ENCODE assay signal across 18 cellular contexts in genomic region chr14:29220077-29220476, GRCh38.
DNase-seq lines count a peak whose midpoint lies in the region; ATAC-seq and TF ChIP-seq lines count a peak whose summit lies in the region.
"Had no signal": no experiment of that assay in that cellular context is flagged by ENCODE, and none has a peak within 500 bp of the region (broad histone marks: within the 10 kb centered on the region; RNA-seq: fewer than 3 reads in every experiment).

No MANE protein-coding gene starts in this region.

- H4K8ac ChIP-seq in neuronal stem cell (ENCODE audit: low read depth, low read length) = no peak overlapping the region

- no peak overlapping the region for H3K4ac ChIP-seq in neuronal stem cell (ENCODE audit: low read length)

- H3K4me3 ChIP-seq in neuronal stem cell (ENCODE audit: low read length in 2 of 2) = no peak overlapping the region
- no peak overlapping the region for H3K4me3 ChIP-seq in vagina
- H3K4me3 ChIP-seq in transverse colon = no peak overlapping the region
- H3K4me3 ChIP-seq: coronary artery had no signal

- no peak overlapping the region for H3K18ac ChIP-seq in neuronal stem cell (ENCODE audit: low read length)

- peaks cover 0 to 6% of the 10 kb centered on the region in 2 donors for H3K4me1 ChIP-seq in neuronal stem cell (ENCODE audit: control insufficient read depth in 2 of 2, insufficient read depth in 1 of 2, low read depth in 1 of 2, low read length in 2 of 2)
- no peaks in the 10 kb centered on the region for H3K4me1 ChIP-seq in vagina
- H3K4me1 ChIP-seq in transverse colon = no peaks in the 10 kb centered on the region

- no peak overlapping the region for H3K27ac ChIP-seq in neuronal stem cell (replicated peaks; ENCODE audit: low read length)
- H3K27ac ChIP-seq in vagina = no peak overlapping the region
- no peak overlapping the region for H3K27ac ChIP-seq in transverse colon
- H3K27ac ChIP-seq: brain microvascular endothelial cell, coronary artery, HL-60 had no signal

- intact Hi-C loops in Right ventricle myocardium inferior (cut with DNase I) = no loop called here
- intact Hi-C loops in vagina (cut with DNase I) = no loop called here
- intact Hi-C loops in transverse colon (cut with DNase I; ENCODE audit: low total_unique reads) = no loop called here

- in situ Hi-C loops in transverse colon (cut with MboI; ENCODE audit: low pct_ligation_motif_present in 1 of 4, low pct_unique_long_range_greater_than_20kb in 1 of 4, low sequenced_read_pairs in 3 of 4) = no loop called here

- no peaks in the 10 kb centered on the region for H3K79me1 ChIP-seq in neuronal stem cell (ENCODE audit: low read depth, low read length)

- no peak overlapping the region for H3K9ac ChIP-seq in neuronal stem cell (ENCODE audit: low read depth, low read length, poor library complexity)

- no peak overlapping the region for H2AFZ ChIP-seq in neuronal stem cell (ENCODE audit: low read length)

- H2BK120ac ChIP-seq in neuronal stem cell (ENCODE audit: low read depth, low read length) = no peak overlapping the region

- H3K9me3 ChIP-seq in neuronal stem cell (replicated peaks in 1 of 2; ENCODE audit: control insufficient read depth in 2 of 2, insufficient read depth in 1 of 2, low read depth in 1 of 2, low read length in 2 of 2) (no peaks in the 10 kb centered on the region), vagina (no peaks in the 10 kb centered on the region), transverse colon (no peaks in the 10 kb centered on the region)

- TF ChIP-seq POLR2A in vagina (IDR thresholded peaks at IDR 0.05) (no peak), transverse colon (IDR thresholded peaks at IDR 0.05) (no peak)

- TF ChIP-seq CTCF in vagina (IDR thresholded peaks at IDR 0.05) = no peak
- no peak for TF ChIP-seq CTCF in transverse colon (IDR thresholded peaks at IDR 0.05)

- no peak overlapping the region for H2BK15ac ChIP-seq in neuronal stem cell (ENCODE audit: low read length)

- no CpG with 5 or more reads among the region's 4 CpGs for WGBS in neuronal stem cell (ENCODE audit: extremely low coverage in 2 of 2, insufficient read length in 2 of 2, insufficient replicate concordance in 1 of 2), 2 donors
- WGBS in transverse colon (ENCODE audit: low coverage in 1 of 2), 2 donors = 47 to 100% methylated on average over 1 to 4 of the region's 4 CpGs

- no peak overlapping the region for H3K14ac ChIP-seq in neuronal stem cell (ENCODE audit: low read length)

- no peak overlapping the region for H2BK5ac ChIP-seq in neuronal stem cell (ENCODE audit: low read length)

- no peak for ATAC-seq in Right ventricle myocardium inferior

- H2BK12ac ChIP-seq in neuronal stem cell (ENCODE audit: low read length) = no peak overlapping the region

- no peak overlapping the region for H2AK5ac ChIP-seq in neuronal stem cell (ENCODE audit: low read depth, low read length)

- DNase-seq in DMS 273 treated with DMSO at 0.1 percent for 48 hours (lab: John Stamatoyannopoulos, UW) (peak; percentile 12), NCI-H1417 (lab: John Stamatoyannopoulos, UW) (peak; percentile 88 to 98 (median 93)), NCI-H345 treated with DMSO at 0.1 percent for 48 hours (lab: John Stamatoyannopoulos, UW; ENCODE audit: unreplicated experiment) (peak; percentile 93), SK-N-DZ (ENCODE audit: low spot score) (peak; percentile 2), neuronal stem cell (ENCODE audit: low spot score) (no peak), Right ventricle myocardium inferior (ENCODE audit: missing footprints) (no peak), vagina (ENCODE audit: extremely low spot score in 2 of 2) (no peak), transverse colon (no peak)
- DNase-seq: activated CD4-positive, alpha-beta T cell treated with anti-CD3 and anti-CD28 coated beads for 1 hour; activated naive CD8-positive, alpha-beta T cell treated with anti-CD3 and anti-CD28 coated beads, Interleukin-2, amount 10 ng/mL, durations not matched to agents 7 days and 5 days; brain microvascular endothelial cell; DND-41; H7; MM.1S; nucleus accumbens; T1000 had no signal

- H3K36me3 ChIP-seq in neuronal stem cell (replicated peaks in 1 of 2; ENCODE audit: control insufficient read depth in 2 of 2, insufficient read depth in 2 of 2, low read length in 2 of 2) (no peaks in the 10 kb centered on the region), vagina (no peaks in the 10 kb centered on the region), transverse colon (no peaks in the 10 kb centered on the region)
- H3K36me3 ChIP-seq: brain microvascular endothelial cell had no signal

- H3K27me3 ChIP-seq in neuronal stem cell (ENCODE audit: control insufficient read depth in 3 of 3, insufficient read depth in 3 of 3, low read depth in 1 of 3, low read length in 3 of 3) (peaks cover 0 to 8% (median 0%) of the 10 kb centered on the region in 3 experiments), vagina (no peaks in the 10 kb centered on the region), transverse colon (no peaks in the 10 kb centered on the region)
- H3K27me3 ChIP-seq: brain microvascular endothelial cell had no signal

- TF ChIP-seq EP300 in transverse colon (IDR thresholded peaks at IDR 0.05; ENCODE audit: low read depth) = no peak

- H3K4me2 ChIP-seq in neuronal stem cell (ENCODE audit: insufficient read depth, low read length, poor library complexity, severe bottlenecking) = no peak overlapping the region

- H3K23ac ChIP-seq in neuronal stem cell (ENCODE audit: low read depth, low read length, poor library complexity) = no peak overlapping the region

- no peak overlapping the region for H4K91ac ChIP-seq in neuronal stem cell (ENCODE audit: low read depth, low read length, poor library complexity)

Comparison
In these comparisons a context has a peak if more than half of its experiments do, and no peak if none do; other contexts are left out.
1. DNase-seq: peak in DMS 273 treated with DMSO at 0.1 percent for 48 hours (single experiment), NCI-H1417 (3 of 3), NCI-H345 treated with DMSO at 0.1 percent for 48 hours (single experiment) and SK-N-DZ (single experiment); none in neuronal stem cell (single experiment), Right ventricle myocardium inferior (single experiment), vagina (0 of 2) and transverse colon (single experiment).